In the genomic region with DNA sequence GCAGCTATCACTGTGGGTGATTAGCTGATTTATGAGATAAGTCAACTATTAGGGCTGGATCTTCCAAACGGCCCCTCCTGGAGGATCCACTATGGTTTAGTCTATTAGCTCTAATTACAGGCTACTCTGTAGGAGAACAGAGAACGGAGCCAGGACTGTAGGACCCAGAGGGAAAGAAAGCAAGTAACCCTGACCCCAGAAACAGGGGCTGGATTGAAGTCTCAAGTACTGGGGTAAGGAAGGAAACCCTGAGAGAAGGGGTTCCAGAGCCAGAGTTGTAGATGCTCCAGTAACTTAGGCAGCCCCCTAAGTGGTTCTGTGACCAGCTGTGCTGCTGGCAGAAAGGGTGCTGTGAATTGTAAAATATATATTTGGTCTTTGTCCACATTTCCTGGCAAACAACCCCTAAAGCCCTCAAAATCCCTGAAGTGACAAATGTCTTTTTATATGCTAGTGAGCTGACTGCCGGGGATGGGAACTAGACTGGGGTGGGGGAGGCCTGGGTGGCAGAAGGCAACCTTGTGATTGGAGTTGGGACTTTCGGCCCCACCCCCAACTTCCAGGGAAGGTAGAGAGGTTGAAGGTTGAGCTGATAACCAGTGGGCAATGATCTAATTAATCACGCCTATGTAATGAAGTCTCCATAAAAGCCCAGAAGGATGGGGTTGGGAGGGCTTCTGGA, we compare ENCODE assay signal across 1 cellular context.
A peak's percentile ranks its signal among the peaks of the same experiment; 100 is the strongest.
TF ChIP-seq lines count a peak whose summit lies in the region.

No MANE protein-coding gene starts in this region.

TF ChIP-seq in GM23338, 12 proteins besides CTCF, POLR2A, EP300 and RAD21 (continued from another document):
- TF ChIP-seq POLR2AphosphoS5 (IDR thresholded peaks at IDR 0.05; ENCODE audit: low read depth) = peak; percentile 31; the same call in 1 of the 2 replicates
- TF ChIP-seq, protein P1, sequence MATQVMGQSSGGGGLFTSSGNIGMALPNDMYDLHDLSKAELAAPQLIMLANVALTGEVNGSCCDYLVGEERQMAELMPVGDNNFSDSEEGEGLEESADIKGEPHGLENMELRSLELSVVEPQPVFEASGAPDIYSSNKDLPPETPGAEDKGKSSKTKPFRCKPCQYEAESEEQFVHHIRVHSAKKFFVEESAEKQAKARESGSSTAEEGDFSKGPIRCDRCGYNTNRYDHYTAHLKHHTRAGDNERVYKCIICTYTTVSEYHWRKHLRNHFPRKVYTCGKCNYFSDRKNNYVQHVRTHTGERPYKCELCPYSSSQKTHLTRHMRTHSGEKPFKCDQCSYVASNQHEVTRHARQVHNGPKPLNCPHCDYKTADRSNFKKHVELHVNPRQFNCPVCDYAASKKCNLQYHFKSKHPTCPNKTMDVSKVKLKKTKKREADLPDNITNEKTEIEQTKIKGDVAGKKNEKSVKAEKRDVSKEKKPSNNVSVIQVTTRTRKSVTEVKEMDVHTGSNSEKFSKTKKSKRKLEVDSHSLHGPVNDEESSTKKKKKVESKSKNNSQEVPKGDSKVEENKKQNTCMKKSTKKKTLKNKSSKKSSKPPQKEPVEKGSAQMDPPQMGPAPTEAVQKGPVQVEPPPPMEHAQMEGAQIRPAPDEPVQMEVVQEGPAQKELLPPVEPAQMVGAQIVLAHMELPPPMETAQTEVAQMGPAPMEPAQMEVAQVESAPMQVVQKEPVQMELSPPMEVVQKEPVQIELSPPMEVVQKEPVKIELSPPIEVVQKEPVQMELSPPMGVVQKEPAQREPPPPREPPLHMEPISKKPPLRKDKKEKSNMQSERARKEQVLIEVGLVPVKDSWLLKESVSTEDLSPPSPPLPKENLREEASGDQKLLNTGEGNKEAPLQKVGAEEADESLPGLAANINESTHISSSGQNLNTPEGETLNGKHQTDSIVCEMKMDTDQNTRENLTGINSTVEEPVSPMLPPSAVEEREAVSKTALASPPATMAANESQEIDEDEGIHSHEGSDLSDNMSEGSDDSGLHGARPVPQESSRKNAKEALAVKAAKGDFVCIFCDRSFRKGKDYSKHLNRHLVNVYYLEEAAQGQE (IDR thresholded peaks at IDR 0.05; ENCODE audit: unreplicated experiment) = no peak
